ENCODE assay signal across 21 cellular contexts in the genomic region with DNA sequence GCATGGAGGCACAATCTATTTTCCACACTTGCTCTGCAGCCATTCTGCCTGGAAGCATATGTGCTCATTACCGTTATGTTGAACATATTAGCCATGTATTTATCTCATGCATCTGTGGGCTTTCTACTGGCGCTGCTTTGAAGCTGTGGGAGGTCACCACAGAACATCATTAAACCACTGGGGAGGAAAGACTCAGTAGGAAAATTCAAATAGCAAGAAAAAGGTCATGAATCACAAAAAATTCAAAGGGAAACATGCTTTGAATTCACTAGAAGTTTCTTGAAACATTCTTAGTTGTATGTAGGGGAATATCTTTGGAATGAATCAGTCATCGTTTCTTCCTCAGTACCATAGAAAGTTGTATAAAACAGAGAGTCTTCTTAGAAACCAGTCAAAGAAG.
DNase-seq lines count a peak whose midpoint lies in the region; ATAC-seq and TF ChIP-seq lines count a peak whose summit lies in the region.
"Had no signal": no experiment of that assay in that cellular context is flagged by ENCODE, and none has a peak within 500 bp of the region (broad histone marks: within the 10 kb centered on the region; RNA-seq: fewer than 3 reads in every experiment).

No MANE protein-coding gene starts in this region.

- no peak overlapping the region for H3K4me3 ChIP-seq in SK-N-MC
- H3K4me3 ChIP-seq in astrocyte of the spinal cord (ENCODE audit: low read depth, low read length), result no peak overlapping the region
- no peak overlapping the region for H3K4me3 ChIP-seq in gastroesophageal sphincter
- H3K4me3 ChIP-seq: BLaER1 treated with 17β-estradiol and CSF1 and Interleukin-3, amounts not matched to agents 10 nM and 100 nM; GM12878; MG63 had no signal

- no peak for ATAC-seq in gastroesophageal sphincter
- ATAC-seq: GM12878 had no signal

- no peaks in the 10 kb centered on the region for H3K4me1 ChIP-seq in gastroesophageal sphincter
- H3K4me1 ChIP-seq: BLaER1 treated with 17β-estradiol and CSF1 and Interleukin-3, amounts not matched to agents 10 nM and 100 nM had no signal

- TF ChIP-seq POLR2A in gastroesophageal sphincter (IDR thresholded peaks at IDR 0.05), result no peak

- no peak for TF ChIP-seq CTCF in astrocyte of the spinal cord (IDR thresholded peaks at IDR 0.05; ENCODE audit: low read depth, low read length)
- no peak for TF ChIP-seq CTCF in gastroesophageal sphincter (IDR thresholded peaks at IDR 0.05)

- WGBS in gastroesophageal sphincter (ENCODE audit: low coverage in 1 of 2), 2 donors, result 64 to 83% methylated on average over 2 to 3 of the region's 3 CpGs

- in situ Hi-C loops in astrocyte of the spinal cord (cut with HindIII; ENCODE audit: low sequenced_read_pairs), result no loop called here

- H3K36me3 ChIP-seq in SK-N-MC (ENCODE audit: insufficient read depth, low read length) (no peaks in the 10 kb centered on the region), gastroesophageal sphincter (no peaks in the 10 kb centered on the region)
- H3K36me3 ChIP-seq: BLaER1 treated with 17β-estradiol and CSF1 and Interleukin-3, amounts not matched to agents 10 nM and 100 nM; MG63 had no signal

- no peak overlapping the region for H3K9ac ChIP-seq in SK-N-MC (ENCODE audit: insufficient read length)
- H3K9ac ChIP-seq: BLaER1 treated with 17β-estradiol and CSF1 and Interleukin-3, amounts not matched to agents 10 nM and 100 nM had no signal

- DNase-seq in SK-N-MC (ENCODE audit: low read depth, low spot score), result peak; percentile 72
- peak; percentile 83 for DNase-seq in astrocyte of the spinal cord (ENCODE audit: low read depth, low spot score)
- peak; percentile 42 for DNase-seq in kidney tubule cell (ENCODE audit: low spot score)
- DNase-seq in retina, result peak; percentile 22
- no peak for DNase-seq in DMS53 treated with DMSO at 0.1 percent for 48 hours (lab: John Stamatoyannopoulos, UW; ENCODE audit: unreplicated experiment)
- DNase-seq in NCI-H2029 (lab: John Stamatoyannopoulos, UW), result no peak
- DNase-seq: AML-193; CD4-positive, alpha-beta T cell; HCEC 1CT; KBM-7; MG63; NCI-H1105 treated with DMSO at 0.1 percent for 48 hours; NCI-H146; NCI-H1930; NCI-H446; NCI-H524 treated with DMSO at 0.1 percent for 48 hours; NCI-H774; SIG-M5 had no signal

- no peak for TF ChIP-seq EP300 in gastroesophageal sphincter (IDR thresholded peaks at IDR 0.05)

- H3K27ac ChIP-seq in SK-N-MC (0 out of 2 replicates have a peak overlapping the region, but pooled peaks have one; percentile 36), gastroesophageal sphincter (no peak overlapping the region)
- H3K27ac ChIP-seq: BLaER1 treated with 17β-estradiol and CSF1 and Interleukin-3, amounts not matched to agents 10 nM and 100 nM had no signal

- H3K9me3 ChIP-seq in SK-N-MC (ENCODE audit: low read depth, low read length) (no peaks in the 10 kb centered on the region), gastroesophageal sphincter (no peaks in the 10 kb centered on the region)
- H3K9me3 ChIP-seq: MG63 had no signal

- H3K27me3 ChIP-seq in gastroesophageal sphincter, result no peaks in the 10 kb centered on the region
- H3K27me3 ChIP-seq: BLaER1 treated with 17β-estradiol and CSF1 and Interleukin-3, amounts not matched to agents 10 nM and 100 nM; MG63 had no signal

Comparison
In these comparisons a context has a peak if more than half of its experiments do, and no peak if none do; other contexts are left out.
1. DNase-seq: peak in SK-N-MC (single experiment), astrocyte of the spinal cord (single experiment), kidney tubule cell (single experiment) and retina (single experiment); none in DMS53 treated with DMSO at 0.1 percent for 48 hours (single experiment) and NCI-H2029 (single experiment).